Comparison of ENCODE assay signal across 20 cellular contexts in the genomic region with DNA sequence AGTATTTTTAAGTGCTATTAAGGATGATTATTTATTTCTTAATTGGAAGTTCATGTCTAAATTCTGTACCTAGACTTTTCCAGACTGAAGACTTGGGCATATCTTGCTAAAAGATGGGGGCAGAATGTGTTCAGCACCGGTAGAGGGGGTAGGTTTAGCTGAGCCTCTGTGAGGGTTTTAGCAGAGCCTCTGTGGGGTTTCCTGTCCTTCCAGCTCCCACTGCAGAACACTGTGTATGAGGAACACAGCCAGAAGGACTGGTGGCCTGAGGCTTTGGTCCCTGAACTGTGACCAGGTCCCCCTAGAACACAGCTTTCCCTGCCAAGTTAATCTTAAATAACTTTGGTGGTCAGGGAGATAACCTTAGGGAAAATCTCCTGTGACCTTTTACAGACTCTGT.
"Had no signal": no experiment of that assay in that cellular context is flagged by ENCODE, and none has a peak within 500 bp of the region (broad histone marks: within the 10 kb centered on the region; RNA-seq: fewer than 3 reads in every experiment).

No MANE protein-coding gene starts in this region.

- H3K36me3 ChIP-seq: left ventricle myocardium inferior, prostate gland, right atrium auricular region, thoracic aorta, upper lobe of right lung had no signal

- H3K4me1 Mint-ChIP-seq: mesothelial cell of epicardium had no signal

- H3K36me3 Mint-ChIP-seq: activated CD4-positive, alpha-beta memory T cell treated with anti-CD3 and anti-CD28 coated beads for 36 hours; natural killer cell treated with Interleukin-12 subunit alpha and Interleukin-12 subunit beta and Interleukin-15 and Interleukin-18, amount 100 ng/mL, for 72 hours had no signal

- DNase-seq: activated CD4-positive, alpha-beta memory T cell treated with anti-CD3 and anti-CD28 coated beads for 36 hours; activated CD4-positive, alpha-beta T cell treated with anti-CD3 and anti-CD28 coated beads for 48 hours; activated gamma-delta T cell; activated T-cell treated with anti-CD3 and anti-CD28 coated beads, Interleukin-2, amount 50 U/mL, for 72 hours; amygdala; cortex of kidney; head of caudate nucleus; hypothalamus; left ventricle myocardium inferior; mammary epithelial cell; spleen; stimulated activated CD4-positive, alpha-beta T cell treated with anti-CD3 and anti-CD28 coated beads, Interleukin-4, amount 100 ng/mL, for 24 hours; stimulated activated naive CD4-positive, alpha-beta T cell treated with Interleukin-2 at 50 U/mL for 16 hours; upper lobe of right lung had no signal

- H3K4me3 ChIP-seq: gastroesophageal sphincter, left ventricle myocardium inferior, prostate gland, right atrium auricular region, spleen, thoracic aorta, upper lobe of right lung had no signal

- H3K4me3 Mint-ChIP-seq: activated CD4-positive, alpha-beta memory T cell treated with anti-CD3 and anti-CD28 coated beads for 36 hours; activated T-cell treated with anti-CD3 and anti-CD28 coated beads, Interleukin-2, amount 50 U/mL, for 72 hours; mesothelial cell of epicardium; natural killer cell treated with Interleukin-12 subunit alpha and Interleukin-12 subunit beta and Interleukin-15 and Interleukin-18, amount 100 ng/mL, for 72 hours had no signal

- H3K27ac Mint-ChIP-seq: activated CD4-positive, alpha-beta memory T cell treated with anti-CD3 and anti-CD28 coated beads for 36 hours; mesothelial cell of epicardium had no signal

- ATAC-seq: activated T-cell treated with anti-CD3 and anti-CD28 coated beads, Interleukin-2, amount 50 U/mL, for 72 hours; gastroesophageal sphincter; natural killer cell treated with Interleukin-12 subunit alpha and Interleukin-12 subunit beta and Interleukin-15 and Interleukin-18, amount 100 ng/mL, for 72 hours; upper lobe of right lung had no signal

- H3K27me3 Mint-ChIP-seq: activated CD4-positive, alpha-beta memory T cell treated with anti-CD3 and anti-CD28 coated beads for 36 hours; natural killer cell treated with Interleukin-12 subunit alpha and Interleukin-12 subunit beta and Interleukin-15 and Interleukin-18, amount 100 ng/mL, for 72 hours had no signal

- H3K9me3 Mint-ChIP-seq: activated CD4-positive, alpha-beta memory T cell treated with anti-CD3 and anti-CD28 coated beads for 36 hours; mesothelial cell of epicardium; natural killer cell treated with Interleukin-12 subunit alpha and Interleukin-12 subunit beta and Interleukin-15 and Interleukin-18, amount 100 ng/mL, for 72 hours had no signal

- H3K27me3 ChIP-seq: gastroesophageal sphincter, right atrium auricular region, spleen, upper lobe of right lung had no signal
